27 cellular contexts compared by ENCODE assay signal in the genomic region with DNA sequence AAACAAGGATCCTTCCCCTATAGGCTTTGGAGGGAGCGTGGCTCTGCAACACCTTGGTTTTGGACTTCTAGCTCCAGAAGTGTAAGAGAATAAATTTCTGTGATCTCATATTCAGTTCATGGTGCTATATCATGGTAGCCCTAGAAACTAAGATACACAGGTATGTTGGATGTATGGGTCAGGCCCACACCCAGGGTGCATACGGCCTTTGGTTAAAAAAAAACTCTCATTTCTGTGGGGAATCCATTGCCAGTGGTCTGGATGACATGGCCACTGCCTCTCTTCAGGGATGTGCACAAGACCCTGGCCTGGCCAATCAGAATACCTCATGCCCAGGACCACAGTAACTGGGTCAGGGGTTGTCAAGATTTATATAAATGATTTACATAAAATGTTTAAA.
"Had no signal": no experiment of that assay in that cellular context is flagged by ENCODE, and none has a peak within 500 bp of the region (broad histone marks: within the 10 kb centered on the region; RNA-seq: fewer than 3 reads in every experiment).

No MANE protein-coding gene starts in this region.

- H3K9me3 Mint-ChIP-seq: stimulated activated effector memory CD8-positive, alpha-beta T cell treated with anti-CD3 and anti-CD28 coated beads, Interleukin-12 subunit alpha, Interleukin-12 subunit beta, amount 100 ng/mL, for 72 hours; stimulated activated memory B cell treated with anti-CD40 and anti-IgM and Interleukin-4, amounts not matched to agents 10 μg/mL and 1 μg/mL and 100 μg/mL, for 72 hours; stimulated activated naive B cell treated with anti-CD40 and anti-IgM and Interleukin-4, amounts not matched to agents 10 μg/mL and 1 μg/mL and 100 μg/mL, for 72 hours; stimulated activated naive CD8-positive, alpha-beta T cell treated with anti-CD3 and anti-CD28 coated beads, Interleukin-15, amount 100 ng/mL, for 72 hours; stimulated activated naive CD8-positive, alpha-beta T cell treated with anti-CD3 and anti-CD28 coated beads, Interleukin-15, Interleukin-2, amounts not matched to agents 100 ng/mL and 50 ng/mL, for 24 hours had no signal

- H3K4me3 Mint-ChIP-seq: stimulated activated effector memory CD8-positive, alpha-beta T cell treated with anti-CD3 and anti-CD28 coated beads, Interleukin-12 subunit alpha, Interleukin-12 subunit beta, amount 100 ng/mL, for 72 hours; stimulated activated memory B cell treated with anti-CD40 and anti-IgM and Interleukin-4, amounts not matched to agents 10 μg/mL and 1 μg/mL and 100 μg/mL, for 72 hours; stimulated activated naive B cell treated with anti-CD40 and anti-IgM and Interleukin-4, amounts not matched to agents 10 μg/mL and 1 μg/mL and 100 μg/mL, for 72 hours; stimulated activated naive CD8-positive, alpha-beta T cell treated with anti-CD3 and anti-CD28 coated beads, Interleukin-15, amount 100 ng/mL, for 72 hours; stimulated activated naive CD8-positive, alpha-beta T cell treated with anti-CD3 and anti-CD28 coated beads, Interleukin-15, Interleukin-2, amounts not matched to agents 100 ng/mL and 50 ng/mL, for 24 hours had no signal

- H3K27me3 ChIP-seq: stomach, suprapubic skin, testis, thyroid gland, tibial artery, tibial nerve, transverse colon, upper lobe of left lung, upper lobe of right lung, uterus, vagina had no signal

- H3K36me3 Mint-ChIP-seq: stimulated activated memory B cell treated with anti-CD40 and anti-IgM and Interleukin-4, amounts not matched to agents 10 μg/mL and 1 μg/mL and 100 μg/mL, for 72 hours; stimulated activated naive B cell treated with anti-CD40 and anti-IgM and Interleukin-4, amounts not matched to agents 10 μg/mL and 1 μg/mL and 100 μg/mL, for 72 hours had no signal

- DNase-seq: stimulated activated CD4-positive, alpha-beta T cell treated with anti-CD3 and anti-CD28 coated beads, Interleukin-2, amount 100 ng/mL, for 48 hours; stimulated activated CD4-positive, alpha-beta T cell treated with anti-CD3 and anti-CD28 coated beads, Interleukin-4, amount 100 ng/mL, for 1 hour; stimulated activated CD4-positive, alpha-beta T cell treated with anti-CD3 and anti-CD28 coated beads, Interleukin-4, amount 100 ng/mL, for 24 hours; stimulated activated CD4-positive, alpha-beta T cell treated with anti-CD3 and anti-CD28 coated beads, Interleukin-4, amount 100 ng/mL, for 4 hours; stimulated activated CD8-positive, alpha-beta memory T cell treated with anti-CD3 and anti-CD28 coated beads, Interleukin-4, amount 100 ng/mL, for 48 hours; stimulated activated naive B cell treated with anti-CD40 and anti-IgM and Interleukin-4, amounts not matched to agents 10 μg/mL and 1 μg/mL and 100 μg/mL, for 72 hours; stimulated activated naive CD4-positive, alpha-beta T cell; stimulated activated naive CD4-positive, alpha-beta T cell treated with Interleukin-2 at 50 U/mL for 16 hours; stimulated activated naive CD8-positive, alpha-beta T cell treated with anti-CD3 and anti-CD28 coated beads, Interleukin-15, amount 100 ng/mL, for 72 hours; stimulated activated naive CD8-positive, alpha-beta T cell treated with anti-CD3 and anti-CD28 coated beads, Interleukin-15, Interleukin-2, amounts not matched to agents 100 U/mL and 50 U/mL, for 24 hours; stomach; substantia nigra; testis; thyroid gland; tibial artery; transverse colon; trophoblast cell; upper lobe of left lung; upper lobe of right lung; uterus had no signal

- H3K4me1 ChIP-seq: uterus had no signal

- H3K27ac Mint-ChIP-seq: stimulated activated effector memory CD8-positive, alpha-beta T cell treated with anti-CD3 and anti-CD28 coated beads, Interleukin-12 subunit alpha, Interleukin-12 subunit beta, amount 100 ng/mL, for 72 hours; stimulated activated memory B cell treated with anti-CD40 and anti-IgM and Interleukin-4, amounts not matched to agents 10 μg/mL and 1 μg/mL and 100 μg/mL, for 72 hours; stimulated activated naive B cell treated with anti-CD40 and anti-IgM and Interleukin-4, amounts not matched to agents 10 μg/mL and 1 μg/mL and 100 μg/mL, for 72 hours; stimulated activated naive CD8-positive, alpha-beta T cell treated with anti-CD3 and anti-CD28 coated beads, Interleukin-15, Interleukin-2, amounts not matched to agents 100 ng/mL and 50 ng/mL, for 24 hours had no signal

- H3K36me3 ChIP-seq: stomach, suprapubic skin, thoracic aorta, thyroid gland, tibial artery, tibial nerve, transverse colon, upper lobe of left lung, upper lobe of right lung, uterus, vagina had no signal

- H3K27ac ChIP-seq: stomach, suprapubic skin, testis, thoracic aorta, thyroid gland, tibial artery, tibial nerve, transverse colon, upper lobe of left lung, upper lobe of right lung, uterus, vagina had no signal

- H3K4me3 ChIP-seq: stomach, suprapubic skin, testis, thoracic aorta, thyroid gland, tibial artery, tibial nerve, transverse colon, upper lobe of left lung, upper lobe of right lung, uterus, vagina had no signal

- H3K9me3 ChIP-seq: stomach, suprapubic skin, testis, thoracic aorta, thyroid gland, tibial artery, tibial nerve, transverse colon, upper lobe of left lung, upper lobe of right lung, uterus, vagina had no signal

- ATAC-seq: stimulated activated effector memory CD8-positive, alpha-beta T cell treated with anti-CD3 and anti-CD28 coated beads, Interleukin-12 subunit alpha, Interleukin-12 subunit beta, amount 100 ng/mL, for 72 hours; stimulated activated memory B cell treated with anti-CD40 and anti-IgM and Interleukin-4, amounts not matched to agents 10 μg/mL and 1 μg/mL and 100 μg/mL, for 72 hours; stimulated activated naive B cell treated with anti-CD40 and anti-IgM and Interleukin-4, amounts not matched to agents 10 μg/mL and 1 μg/mL and 100 μg/mL, for 72 hours; stimulated activated naive CD8-positive, alpha-beta T cell treated with anti-CD3 and anti-CD28 coated beads, Interleukin-15, amount 100 ng/mL, for 72 hours; stimulated activated naive CD8-positive, alpha-beta T cell treated with anti-CD3 and anti-CD28 coated beads, Interleukin-15, Interleukin-2, amounts not matched to agents 100 U/mL and 50 U/mL, for 24 hours; upper lobe of right lung had no signal
